ENCODE assay signal across 2 cellular contexts in genomic region chr22:21621891-21622623, GRCh38.
TF ChIP-seq lines count a peak whose summit lies in the region.

No MANE protein-coding gene starts in this region.

TF ChIP-seq in A549, 52 proteins besides CTCF, POLR2A, EP300 and RAD21:
- TF ChIP-seq HMGXB4 (CRISPR knock-in tag; IDR thresholded peaks at IDR 0.05; ENCODE audit: borderline replicate concordance): no peak

TF ChIP-seq in HEK293, 187 proteins besides CTCF, POLR2A, EP300 and RAD21 (continued from another document):
- TF ChIP-seq ZSCAN4 (tag by site-specific recombination; IDR thresholded peaks at IDR 0.05): peak; percentile 37; the same call in 1 of the 2 replicates
- TF ChIP-seq SP3 (tag by site-specific recombination; IDR thresholded peaks at IDR 0.05): no peak
- no peak for TF ChIP-seq ZBTB49 (tag by site-specific recombination; IDR thresholded peaks at IDR 0.05; ENCODE audit: low read depth)
- no peak for TF ChIP-seq HOXA7 (CRISPR knock-in tag; IDR thresholded peaks at IDR 0.05; ENCODE audit: borderline replicate concordance)
- TF ChIP-seq KLF10 (tag by site-specific recombination; IDR thresholded peaks at IDR 0.05): peak; percentile 18; the same call in 1 of the 2 replicates
- TF ChIP-seq KLF9 (tag by site-specific recombination; IDR thresholded peaks at IDR 0.05; ENCODE audit: low read depth): peak; percentile 59
- TF ChIP-seq ZNF548 (tag by site-specific recombination; IDR thresholded peaks at IDR 0.05): no peak
- TF ChIP-seq ZFP37 (tag by site-specific recombination; IDR thresholded peaks at IDR 0.05): no peak
- TF ChIP-seq ZNF530 (tag by site-specific recombination; IDR thresholded peaks at IDR 0.05; ENCODE audit: low read depth): no peak
- TF ChIP-seq ZNF747 (tag by site-specific recombination; IDR thresholded peaks at IDR 0.05): no peak
- TF ChIP-seq ZNF843 (tag by site-specific recombination; IDR thresholded peaks at IDR 0.05): no peak
- no peak for TF ChIP-seq ZNF362 (tag by site-specific recombination; IDR thresholded peaks at IDR 0.05)
- TF ChIP-seq ZBTB26 (tag by site-specific recombination; optimal IDR thresholded peaks at IDR 0.05): no peak
- no peak for TF ChIP-seq ZNF626 (tag by site-specific recombination; IDR thresholded peaks at IDR 0.05)
- no peak for TF ChIP-seq SALL2 (tag by site-specific recombination; IDR thresholded peaks at IDR 0.05; ENCODE audit: borderline replicate concordance)
- 0 out of 2 replicates have a peak, but pooled peaks have one; percentile 29 for TF ChIP-seq ZBTB17 (tag by site-specific recombination; IDR thresholded peaks at IDR 0.05)
- peak; percentile 47; the same call in 1 of the 2 replicates for TF ChIP-seq ZNF664 (tag by site-specific recombination; IDR thresholded peaks at IDR 0.05)
- TF ChIP-seq ZBTB7A (tag by site-specific recombination; IDR thresholded peaks at IDR 0.05; ENCODE audit: low read depth): no peak
